Comparison of ENCODE assay signal across 1 cellular context in the genomic region with DNA sequence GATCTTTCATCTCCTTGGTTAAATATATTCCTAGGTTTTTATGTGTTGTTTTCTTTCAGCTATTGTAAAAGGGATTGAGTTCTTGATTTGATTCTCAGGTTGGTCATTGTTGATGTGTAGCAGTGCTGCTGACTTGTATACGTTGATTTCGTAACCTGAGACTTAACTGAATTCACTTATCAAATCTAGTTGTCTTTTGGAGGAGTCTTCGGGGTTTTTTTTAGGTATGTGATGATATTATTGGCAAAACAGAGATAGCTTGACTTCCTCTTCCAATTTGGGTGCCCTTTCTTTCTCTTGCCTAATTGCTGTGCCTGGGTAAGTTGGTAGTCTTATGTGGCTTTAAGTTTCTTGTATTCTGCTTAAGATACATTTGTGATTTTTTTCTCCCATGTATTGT.
TF ChIP-seq lines count a peak whose summit lies in the region.

No MANE protein-coding gene starts in this region.

TF ChIP-seq in GM12878, 131 proteins besides CTCF, POLR2A, EP300 and RAD21:
- no peak for TF ChIP-seq KAT2A (conservative IDR thresholded peaks at IDR 0.05; ENCODE audit: control insufficient read depth, low read depth, low read length)
- TF ChIP-seq ZNF384 (IDR thresholded peaks at IDR 0.05; ENCODE audit: borderline replicate concordance, low read depth, low read length): 0 out of 2 replicates have a peak, but pooled peaks have one; percentile 6
